Comparison of ENCODE assay signal across 1 cellular context in the genomic region with DNA sequence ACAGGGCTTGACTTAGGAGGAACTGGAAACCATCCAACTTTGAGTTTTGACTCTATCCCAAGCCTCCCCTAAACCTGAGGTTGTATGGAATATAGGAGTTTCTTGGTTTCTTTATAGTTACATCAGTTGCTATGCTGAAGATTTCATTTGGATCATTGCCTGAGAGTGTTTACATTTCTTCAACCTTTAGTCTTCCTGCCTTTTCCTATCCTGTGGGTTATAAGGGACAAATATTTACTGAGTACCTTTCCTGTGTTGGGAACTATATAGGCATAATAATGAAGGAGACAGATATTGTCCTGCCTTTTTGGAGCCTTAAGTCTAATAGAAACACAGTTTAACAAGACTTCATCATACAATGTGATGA.
TF ChIP-seq lines count a peak whose summit lies in the region.

No MANE protein-coding gene starts in this region.

TF ChIP-seq in IMR-90, 13 proteins besides CTCF, POLR2A, EP300 and RAD21 (continued from another document):
- TF ChIP-seq, protein P1, sequence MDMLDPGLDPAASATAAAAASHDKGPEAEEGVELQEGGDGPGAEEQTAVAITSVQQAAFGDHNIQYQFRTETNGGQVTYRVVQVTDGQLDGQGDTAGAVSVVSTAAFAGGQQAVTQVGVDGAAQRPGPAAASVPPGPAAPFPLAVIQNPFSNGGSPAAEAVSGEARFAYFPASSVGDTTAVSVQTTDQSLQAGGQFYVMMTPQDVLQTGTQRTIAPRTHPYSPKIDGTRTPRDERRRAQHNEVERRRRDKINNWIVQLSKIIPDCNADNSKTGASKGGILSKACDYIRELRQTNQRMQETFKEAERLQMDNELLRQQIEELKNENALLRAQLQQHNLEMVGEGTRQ (IDR thresholded peaks at IDR 0.05; ENCODE audit: low read depth, low read length) = no peak
- TF ChIP-seq MAFK (IDR thresholded peaks at IDR 0.05; ENCODE audit: low read depth, low read length) (no peak), SMC3 (IDR thresholded peaks at IDR 0.05; ENCODE audit: low read depth, low read length) (no peak), BHLHE40 (IDR thresholded peaks at IDR 0.05; ENCODE audit: low read depth, low read length) (no peak)
